ENCODE assay signal across 11 cellular contexts in genomic region chr2:9262671-9263171, GRCh38. TPM values are rescaled to one million over a fixed set of nuclear protein-coding genes. Genes with fewer than 3 reads are reported as not detected.
DNase-seq lines count a peak whose midpoint lies in the region; ATAC-seq and TF ChIP-seq lines count a peak whose summit lies in the region.
"Had no signal": no experiment of that assay in that cellular context is flagged by ENCODE, and none has a peak within 500 bp of the region (broad histone marks: within the 10 kb centered on the region; RNA-seq: fewer than 3 reads in every experiment).

No MANE protein-coding gene starts in this region.

- H3K36me3 Mint-ChIP-seq in stimulated activated naive B cell treated with anti-CD40 and anti-IgM and Interleukin-4, amounts not matched to agents 10 μg/mL and 1 μg/mL and 100 μg/mL, for 72 hours: no peaks in the 10 kb centered on the region
- no peaks in the 10 kb centered on the region for H3K36me3 Mint-ChIP-seq in activated CD4-positive, alpha-beta memory T cell treated with anti-CD3 and anti-CD28 coated beads for 36 hours

- CTCF ChIA-PET in activated CD4-positive, alpha-beta memory T cell treated with anti-CD3 and anti-CD28 coated beads for 36 hours (lab: Charles Lee): no interaction called here

- H3K9me3 Mint-ChIP-seq in stimulated activated naive B cell treated with anti-CD40 and anti-IgM and Interleukin-4, amounts not matched to agents 10 μg/mL and 1 μg/mL and 100 μg/mL, for 72 hours: no peaks in the 10 kb centered on the region
- H3K9me3 Mint-ChIP-seq in activated CD4-positive, alpha-beta memory T cell treated with anti-CD3 and anti-CD28 coated beads for 36 hours: no peaks in the 10 kb centered on the region

- H3K27me3 ChIP-seq in adrenal gland (no peaks in the 10 kb centered on the region), muscle layer of colon (ENCODE audit: control insufficient read depth in 1 of 2, insufficient read depth in 2 of 2, low read length in 2 of 2) (no peaks in the 10 kb centered on the region), transverse colon (no peaks in the 10 kb centered on the region)

- H3K4me1 Mint-ChIP-seq in stimulated activated naive B cell treated with anti-CD40 and anti-IgM and Interleukin-4, amounts not matched to agents 10 μg/mL and 1 μg/mL and 100 μg/mL, for 72 hours: peaks cover 6 to 11% of the 10 kb centered on the region in 2 donors
- no peaks in the 10 kb centered on the region for H3K4me1 Mint-ChIP-seq in activated CD4-positive, alpha-beta memory T cell treated with anti-CD3 and anti-CD28 coated beads for 36 hours (ENCODE audit: low read depth)

- H3K4me3 ChIP-seq in adrenal gland (no peak overlapping the region), fibroblast of pulmonary artery (replicated peaks; ENCODE audit: low read depth, low read length) (no peak overlapping the region), muscle layer of colon (ENCODE audit: low read depth in 1 of 2, low read length in 2 of 2) (peak overlapping the region in 1 of 2 donors; percentile 4), transverse colon (no peak overlapping the region)

- no peak for ATAC-seq in HG02981 (IDR thresholded peaks at IDR 0.05; ENCODE audit: unreplicated experiment)
- ATAC-seq in stimulated activated naive B cell treated with anti-CD40 and anti-IgM and Interleukin-4, amounts not matched to agents 10 μg/mL and 1 μg/mL and 100 μg/mL, for 72 hours (replicated peaks): no peak
- ATAC-seq: esophagus mucosa had no signal

- POLR2A ChIA-PET in activated CD4-positive, alpha-beta memory T cell treated with anti-CD3 and anti-CD28 coated beads for 36 hours (lab: Charles Lee): no interaction called here

- H3K9ac ChIP-seq in muscle layer of colon (ENCODE audit: low read length): peak overlapping the region; percentile 33

- intact Hi-C loops in adrenal gland (cut with DNase I): no loop called here
- intact Hi-C loops in transverse colon (cut with DNase I; ENCODE audit: low total_unique reads): no loop called here
- intact Hi-C loops in activated CD4-positive, alpha-beta memory T cell treated with anti-CD3 and anti-CD28 coated beads for 36 hours (cut with micrococcal nuclease): no loop called here

- H3K27ac Mint-ChIP-seq in stimulated activated naive B cell treated with anti-CD40 and anti-IgM and Interleukin-4, amounts not matched to agents 10 μg/mL and 1 μg/mL and 100 μg/mL, for 72 hours: no peak overlapping the region
- no peak overlapping the region for H3K27ac Mint-ChIP-seq in activated CD4-positive, alpha-beta memory T cell treated with anti-CD3 and anti-CD28 coated beads for 36 hours

- H3K9me3 ChIP-seq in adrenal gland (replicated peaks in 1 of 3) (no peaks in the 10 kb centered on the region), muscle layer of colon (ENCODE audit: low read length) (no peaks in the 10 kb centered on the region), transverse colon (no peaks in the 10 kb centered on the region)

- TF ChIP-seq EP300 in transverse colon (IDR thresholded peaks at IDR 0.05; ENCODE audit: low read depth): no peak

- no peak for TF ChIP-seq POLR2A in adrenal gland (IDR thresholded peaks at IDR 0.05)
- no peak for TF ChIP-seq POLR2A in transverse colon (IDR thresholded peaks at IDR 0.05)

- peak in 2 of 7 donors; percentile 25 to 64 for DNase-seq in adrenal gland
- DNase-seq in fibroblast of pulmonary artery (ENCODE audit: low read depth): peak; percentile 69
- no peak for DNase-seq in transverse colon
- no peak for DNase-seq in NCI-H2196 (lab: John Stamatoyannopoulos, UW; ENCODE audit: unreplicated experiment)
- no peak for DNase-seq in stimulated activated naive B cell treated with anti-CD40 and anti-IgM and Interleukin-4, amounts not matched to agents 10 μg/mL and 1 μg/mL and 100 μg/mL, for 72 hours
- no peak for DNase-seq in activated CD4-positive, alpha-beta memory T cell treated with anti-CD3 and anti-CD28 coated beads for 36 hours
- DNase-seq: activated gamma-delta T cell, DMS79 had no signal

- H3K4me3 Mint-ChIP-seq in stimulated activated naive B cell treated with anti-CD40 and anti-IgM and Interleukin-4, amounts not matched to agents 10 μg/mL and 1 μg/mL and 100 μg/mL, for 72 hours: no peak overlapping the region
- H3K4me3 Mint-ChIP-seq in activated CD4-positive, alpha-beta memory T cell treated with anti-CD3 and anti-CD28 coated beads for 36 hours: no peak overlapping the region

- H3K36me3 ChIP-seq in adrenal gland (replicated peaks in 1 of 2) (no peaks in the 10 kb centered on the region), muscle layer of colon (ENCODE audit: insufficient read depth, low read length) (no peaks in the 10 kb centered on the region), transverse colon (no peaks in the 10 kb centered on the region)

- no peaks in the 10 kb centered on the region for H3K27me3 Mint-ChIP-seq in stimulated activated naive B cell treated with anti-CD40 and anti-IgM and Interleukin-4, amounts not matched to agents 10 μg/mL and 1 μg/mL and 100 μg/mL, for 72 hours
- peaks cover 3% of the 10 kb centered on the region for H3K27me3 Mint-ChIP-seq in activated CD4-positive, alpha-beta memory T cell treated with anti-CD3 and anti-CD28 coated beads for 36 hours

- H3K4me1 ChIP-seq in adrenal gland (replicated peaks in 1 of 2): peaks cover 10 to 47% of the 10 kb centered on the region in 2 donors
- peaks cover 59% of the 10 kb centered on the region for H3K4me1 ChIP-seq in muscle layer of colon (ENCODE audit: insufficient read depth, low read length)
- peaks cover 40 to 68% (median 49%) of the 10 kb centered on the region in 4 donors for H3K4me1 ChIP-seq in transverse colon

- TF ChIP-seq CTCF in adrenal gland (IDR thresholded peaks at IDR 0.05) (no peak), fibroblast of pulmonary artery (IDR thresholded peaks at IDR 0.05; ENCODE audit: low read length, missing control alignments) (no peak), transverse colon (IDR thresholded peaks at IDR 0.05) (no peak)

- peak overlapping the region in 4 of 5 donors; percentile 27 to 83 (median 53) for H3K27ac ChIP-seq in adrenal gland
- peak overlapping the region; percentile 63 for H3K27ac ChIP-seq in muscle layer of colon (ENCODE audit: low read depth, low read length)
- peak overlapping the region; percentile 49 to 85 (median 78) for H3K27ac ChIP-seq in transverse colon

- in situ Hi-C loops in transverse colon (cut with MboI; ENCODE audit: low pct_ligation_motif_present in 1 of 4, low pct_unique_long_range_greater_than_20kb in 1 of 4, low sequenced_read_pairs in 3 of 4): no loop called here

- 56 to 80% (median 64%) methylated on average over 11 to 14 of the region's 14 CpGs for WGBS in adrenal gland, 4 donors
- WGBS in transverse colon (ENCODE audit: low coverage in 1 of 2), 2 donors: 60 to 68% methylated on average over 1 to 14 of the region's 14 CpGs

RNA-seq across cellular contexts. Expression of gene ASAP2, which starts 56.1 kb away (rescaled TPM):
- total RNA-seq in adrenal gland (10 to 100 TPM in 2 of 8 donors, 1 to 10 TPM in 6; 5.4 to 12.9 (median 8.4) TPM), transverse colon (10 to 100 TPM; 33.2 to 62.1 (median 54.5) TPM)
- polyA plus RNA-seq in adrenal gland: 10 to 100 TPM in 1 of 3 donors, 1 to 10 TPM in 2; 5.4 to 10.5 (median 7.8) TPM
- total RNA-seq in activated CD4-positive, alpha-beta memory T cell treated with anti-CD3 and anti-CD28 coated beads for 36 hours: under 1 TPM; 0.26 to 0.97 TPM
